In genomic region chr18:11245889-11246288, GRCh38 we compare ENCODE assay signal across 16 cellular contexts.
"Had no signal": no experiment of that assay in that cellular context is flagged by ENCODE, and none has a peak within 500 bp of the region (broad histone marks: within the 10 kb centered on the region; RNA-seq: fewer than 3 reads in every experiment).

No MANE protein-coding gene starts in this region.

- H3K27ac ChIP-seq: lower lobe of right lung, psoas muscle, right lobe of liver, spleen, testis had no signal

- H3K9me3 ChIP-seq: lower lobe of right lung, psoas muscle, right lobe of liver, testis had no signal

- H3K27me3 ChIP-seq: right lobe of liver, spleen, testis had no signal

- H3K36me3 ChIP-seq: lower lobe of right lung, right lobe of liver, spleen had no signal

- ATAC-seq: activated naive CD8-positive, alpha-beta T cell treated with anti-CD3 and anti-CD28 coated beads, Interleukin-2, amount 50 U/mL, for 24 hours; effector memory CD8-positive, alpha-beta T cell; lower lobe of right lung; psoas muscle had no signal

- FAIRE-seq: astrocyte had no signal

- DNase-seq: activated CD4-positive, alpha-beta T cell treated with anti-CD3 and anti-CD28 coated beads, Interleukin-2, amount 10 ng/mL, durations not matched to agents 24 days and 14 days; activated CD4-positive, CD25-positive, alpha-beta regulatory T cell; activated CD8-positive, alpha-beta memory T cell treated with anti-CD3 and anti-CD28 coated beads, Interleukin-2, amount 50 U/mL, for 48 hours; activated naive CD4-positive, alpha-beta T cell treated with Interleukin-2 at 50 U/mL for 16 hours; activated naive CD8-positive, alpha-beta T cell treated with anti-CD3 and anti-CD28 coated beads, Interleukin-2, amount 50 U/mL, for 24 hours; dermis blood vessel endothelial cell; effector memory CD8-positive, alpha-beta T cell; kidney glomerular epithelial cell; lower lobe of right lung; nephron progenitor cell; occipital lobe; psoas muscle; right lobe of liver; spleen; testis had no signal

- H3K4me3 ChIP-seq: lower lobe of right lung, psoas muscle, right lobe of liver, spleen, testis had no signal

- H3K4me1 ChIP-seq: lower lobe of right lung, psoas muscle, spleen, testis had no signal
